ENCODE assay signal across 11 cellular contexts in genomic region chr1:241637046-241637590, GRCh38. TPM values are rescaled to one million over a fixed set of nuclear protein-coding genes. Genes with fewer than 3 reads are reported as not detected.
DNase-seq lines count a peak whose midpoint lies in the region; ATAC-seq and TF ChIP-seq lines count a peak whose summit lies in the region.
"Had no signal": no experiment of that assay in that cellular context is flagged by ENCODE, and none has a peak within 500 bp of the region (broad histone marks: within the 10 kb centered on the region; RNA-seq: fewer than 3 reads in every experiment).

No MANE protein-coding gene starts in this region.

- POLR2A ChIA-PET in HEK293 (lab: Yijun Ruan, JAX), result no interaction called here

- peak overlapping the region; percentile 61 for H3K4me3 Mint-ChIP-seq in mesothelial cell of epicardium

- CTCF ChIA-PET in HEK293 (lab: Yijun Ruan, JAX), result interaction anchor here (1.0 to 2.1 kb wide), 3 partner anchors 10 to 361 kb away, joined by 3 to 10 read pairs (median 3); no protein-coding TSS in a partner anchor

- H3K4me3 ChIP-seq in AG10803 (ENCODE audit: low read length) (no peak overlapping the region), HEK293 (ENCODE audit: low read depth, low read length) (no peak overlapping the region)

- ATAC-seq in GM18873 (IDR thresholded peaks at IDR 0.05; ENCODE audit: low FRiP score, unreplicated experiment) (no peak), GM19035 (IDR thresholded peaks at IDR 0.05; ENCODE audit: unreplicated experiment) (no peak)

- peaks cover 10% of the 10 kb centered on the region for H3K4me1 ChIP-seq in HEK293 (ENCODE audit: control insufficient read depth, insufficient read depth, low read length)

- H3K9me3 ChIP-seq in HEK293 (ENCODE audit: control insufficient read depth, insufficient read depth, low read depth, low read length), result no peaks in the 10 kb centered on the region

- H3K9me3 Mint-ChIP-seq in mesothelial cell of epicardium, result peaks cover 15% of the 10 kb centered on the region

- peaks cover 33% of the 10 kb centered on the region for H3K4me1 Mint-ChIP-seq in mesothelial cell of epicardium

- H3K27ac Mint-ChIP-seq in mesothelial cell of epicardium, result peak overlapping the region; percentile 80

- DNase-seq in AG10803 (ENCODE audit: low read depth) (peak; percentile 58), amniotic epithelial cell (ENCODE audit: low read depth) (peak; percentile 14), mesothelial cell of epicardium (ENCODE audit: low spot score in 2 of 2, unreplicated experiment in 2 of 2) (no peak), NCI-H526 treated with DMSO at 0.1 percent for 48 hours (lab: John Stamatoyannopoulos, UW) (no peak)
- no peak for DNase-seq in stimulated activated CD4-positive, alpha-beta T cell treated with anti-CD3 and anti-CD28 coated beads, Interleukin-4, amount 100 ng/mL, for 1 hour
- DNase-seq: activated CD4-positive, alpha-beta T cell treated with anti-CD3 and anti-CD28 coated beads for 48 hours; NCI-H2107 had no signal

- H3K36me3 Mint-ChIP-seq in mesothelial cell of epicardium, result peaks cover 22% of the 10 kb centered on the region

- TF ChIP-seq CTCF in AG10803 (conservative IDR thresholded peaks at IDR 0.05; ENCODE audit: low read length) (no peak), HEK293 (tag by site-specific recombination; IDR thresholded peaks at IDR 0.05) (no peak), mesothelial cell of epicardium (IDR thresholded peaks at IDR 0.05; ENCODE audit: unreplicated experiment) (no peak)

- H3K27me3 Mint-ChIP-seq in mesothelial cell of epicardium (ENCODE audit: low read depth), result no peaks in the 10 kb centered on the region

- peaks cover 0 to 19% of the 10 kb centered on the region in 2 experiments; a peak in 1 of 3 replicates for H3K36me3 ChIP-seq in HEK293 (ENCODE audit: control insufficient read depth in 2 of 2, insufficient read depth in 1 of 2, low read length in 2 of 2)

- H3K27ac ChIP-seq in HEK293 (ENCODE audit: extremely low read depth, low read depth, low read length), result no peak overlapping the region

TF ChIP-seq in HEK293, 187 proteins besides CTCF, POLR2A, EP300 and RAD21:
- TF ChIP-seq ZNF639 (tag by site-specific recombination; IDR thresholded peaks at IDR 0.05), result no peak
- no peak for TF ChIP-seq ZNF707 (tag by site-specific recombination; IDR thresholded peaks at IDR 0.05)
- TF ChIP-seq EGR2 (tag by site-specific recombination; IDR thresholded peaks at IDR 0.05; ENCODE audit: low read depth), result no peak
- TF ChIP-seq YY2 (tag by site-specific recombination; IDR thresholded peaks at IDR 0.05), result no peak
- TF ChIP-seq SCRT1 (tag by site-specific recombination; IDR thresholded peaks at IDR 0.05; ENCODE audit: borderline replicate concordance), result no peak
- peak; percentile 27; the same call in 1 of the 2 replicates for TF ChIP-seq ZBTB20 (tag by site-specific recombination; IDR thresholded peaks at IDR 0.05)
- no peak for TF ChIP-seq ZNF791 (tag by site-specific recombination; IDR thresholded peaks at IDR 0.05)
TF ChIP-seq in HEK293: peak in this region for 1.

RNA-seq across cellular contexts. Expression of gene CHML, which starts 3.1 kb away (rescaled TPM):
- total RNA-seq in mesothelial cell of epicardium, result 21.2 to 21.6 TPM (median 21.3 TPM) in 3 replicates

RNA-seq across cellular contexts. Expression of gene OPN3, which starts 3.1 kb away (rescaled TPM):
- total RNA-seq in mesothelial cell of epicardium, result 14.4 to 15.1 TPM (median 14.6 TPM) in 3 replicates

RNA-seq across cellular contexts. Expression of gene WDR64, which starts 15.0 kb away (rescaled TPM):
- 0.47 TPM in 1 of 3 replicates, not detected in the others for total RNA-seq in mesothelial cell of epicardium
- total RNA-seq: urinary bladder had no signal

Comparison
In these comparisons a context has a peak if more than half of its experiments do, and no peak if none do; other contexts are left out.
1. DNase-seq: peak in AG10803 (single experiment) and amniotic epithelial cell (single experiment); none in mesothelial cell of epicardium (0 of 2), NCI-H526 treated with DMSO at 0.1 percent for 48 hours (single experiment) and stimulated activated CD4-positive, alpha-beta T cell treated with anti-CD3 and anti-CD28 coated beads, Interleukin-4, amount 100 ng/mL, for 1 hour (single experiment).